Comparison of ENCODE assay signal across 1 cellular context in the genomic region with DNA sequence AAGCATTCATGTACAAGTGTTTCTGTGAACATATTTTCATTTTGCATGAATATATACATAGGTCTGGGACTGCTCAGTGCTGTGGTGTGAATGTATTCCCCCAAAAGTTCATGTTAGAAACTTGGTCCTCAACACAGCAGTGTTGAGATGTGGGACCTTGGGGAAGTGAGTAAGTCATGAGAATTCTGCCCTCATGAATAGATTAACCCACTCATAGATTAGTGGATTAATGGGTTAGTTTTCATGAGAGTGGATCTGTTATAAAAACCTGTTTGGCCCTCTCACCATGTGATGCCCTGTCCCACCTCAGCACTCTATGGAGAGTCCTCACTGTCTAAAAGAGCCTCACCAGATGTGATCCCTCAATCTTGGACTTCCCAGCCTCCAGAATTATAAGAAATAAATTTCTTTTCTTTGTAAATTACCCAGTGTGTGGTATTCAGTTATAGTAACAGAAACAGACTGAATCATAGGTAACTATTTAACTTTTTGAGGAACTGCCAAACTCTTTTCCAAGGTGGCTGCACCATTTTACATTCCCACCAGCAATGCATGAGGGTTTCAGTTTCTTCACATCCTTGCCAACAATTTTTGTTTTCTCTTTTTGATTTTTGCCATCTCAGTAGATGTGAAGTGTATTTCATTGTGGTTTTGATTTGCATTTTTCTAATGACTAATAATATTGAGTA.
TF ChIP-seq lines count a peak whose summit lies in the region.

No MANE protein-coding gene starts in this region.

TF ChIP-seq in A549, 52 proteins besides CTCF, POLR2A, EP300 and RAD21 (continued from another document):
- TF ChIP-seq, protein P1, sequence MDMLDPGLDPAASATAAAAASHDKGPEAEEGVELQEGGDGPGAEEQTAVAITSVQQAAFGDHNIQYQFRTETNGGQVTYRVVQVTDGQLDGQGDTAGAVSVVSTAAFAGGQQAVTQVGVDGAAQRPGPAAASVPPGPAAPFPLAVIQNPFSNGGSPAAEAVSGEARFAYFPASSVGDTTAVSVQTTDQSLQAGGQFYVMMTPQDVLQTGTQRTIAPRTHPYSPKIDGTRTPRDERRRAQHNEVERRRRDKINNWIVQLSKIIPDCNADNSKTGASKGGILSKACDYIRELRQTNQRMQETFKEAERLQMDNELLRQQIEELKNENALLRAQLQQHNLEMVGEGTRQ (IDR thresholded peaks at IDR 0.05) = no peak
- TF ChIP-seq RNF2 (IDR thresholded peaks at IDR 0.05; ENCODE audit: borderline replicate concordance, low read depth) (no peak), SMC3 (IDR thresholded peaks at IDR 0.05) (no peak), E2F6 (IDR thresholded peaks at IDR 0.05; ENCODE audit: borderline replicate concordance, low read depth) (no peak), CHD4 (IDR thresholded peaks at IDR 0.05; ENCODE audit: borderline replicate concordance) (no peak), CBX8 (IDR thresholded peaks at IDR 0.05) (no peak), ATOH8 (CRISPR knock-in tag; IDR thresholded peaks at IDR 0.05; ENCODE audit: low read depth) (no peak), CEBPB (IDR thresholded peaks at IDR 0.05) (no peak), JUN (IDR thresholded peaks at IDR 0.05) (no peak), REST (IDR thresholded peaks at IDR 0.05) (no peak), EHF (CRISPR knock-in tag; IDR thresholded peaks at IDR 0.05) (no peak)
- TF ChIP-seq, protein P2, sequence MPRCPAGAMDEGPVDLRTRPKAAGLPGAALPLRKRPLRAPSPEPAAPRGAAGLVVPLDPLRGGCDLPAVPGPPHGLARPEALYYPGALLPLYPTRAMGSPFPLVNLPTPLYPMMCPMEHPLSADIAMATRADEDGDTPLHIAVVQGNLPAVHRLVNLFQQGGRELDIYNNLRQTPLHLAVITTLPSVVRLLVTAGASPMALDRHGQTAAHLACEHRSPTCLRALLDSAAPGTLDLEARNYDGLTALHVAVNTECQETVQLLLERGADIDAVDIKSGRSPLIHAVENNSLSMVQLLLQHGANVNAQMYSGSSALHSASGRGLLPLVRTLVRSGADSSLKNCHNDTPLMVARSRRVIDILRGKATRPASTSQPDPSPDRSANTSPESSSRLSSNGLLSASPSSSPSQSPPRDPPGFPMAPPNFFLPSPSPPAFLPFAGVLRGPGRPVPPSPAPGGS (IDR thresholded peaks at IDR 0.05) = no peak
